15 cellular contexts compared by ENCODE assay signal in genomic region chr18:55879331-55879730, GRCh38.
DNase-seq lines count a peak whose midpoint lies in the region; ATAC-seq and TF ChIP-seq lines count a peak whose summit lies in the region.
"Had no signal": no experiment of that assay in that cellular context is flagged by ENCODE, and none has a peak within 500 bp of the region (broad histone marks: within the 10 kb centered on the region; RNA-seq: fewer than 3 reads in every experiment).

No MANE protein-coding gene starts in this region.

- TF ChIP-seq CTCF in HFFc6 (IDR thresholded peaks at IDR 0.05): no peak
- TF ChIP-seq CTCF in astrocyte of the spinal cord (IDR thresholded peaks at IDR 0.05; ENCODE audit: low read depth, low read length): no peak
- no peak for TF ChIP-seq CTCF in mesothelial cell of epicardium (IDR thresholded peaks at IDR 0.05; ENCODE audit: unreplicated experiment)

- H3K4me3 ChIP-seq in astrocyte of the spinal cord (ENCODE audit: low read depth, low read length): no peak overlapping the region

- POLR2A ChIA-PET in activated CD4-positive, alpha-beta T cell treated with anti-CD3 and anti-CD28 coated beads, Interleukin-2, amount 10 ng/mL, durations not matched to agents 7 days and 5 days (lab: Charles Lee): no interaction called here

- H3K9me3 Mint-ChIP-seq in HFFc6 (no peaks in the 10 kb centered on the region), mesothelial cell of epicardium (no peaks in the 10 kb centered on the region)
- H3K9me3 Mint-ChIP-seq in activated CD4-positive, alpha-beta T cell treated with anti-CD3 and anti-CD28 coated beads, Interleukin-2, amount 10 ng/mL, durations not matched to agents 7 days and 5 days: no peaks in the 10 kb centered on the region

- in situ Hi-C loops in astrocyte of the spinal cord (cut with HindIII; ENCODE audit: low sequenced_read_pairs): no loop called here

- CTCF ChIA-PET in activated CD4-positive, alpha-beta T cell treated with anti-CD3 and anti-CD28 coated beads, Interleukin-2, amount 10 ng/mL, durations not matched to agents 7 days and 5 days (lab: Charles Lee): no interaction called here

- DNase-seq in HFFc6 (peak; percentile 20), astrocyte of the spinal cord (ENCODE audit: low read depth, low spot score) (peak; percentile 29), mesothelial cell of epicardium (ENCODE audit: low spot score in 2 of 2, unreplicated experiment in 2 of 2) (no peak), NCI-H524 (lab: John Stamatoyannopoulos, UW) (no peak)
- no peak for DNase-seq in activated CD4-positive, alpha-beta T cell treated with anti-CD3 and anti-CD28 coated beads, Interleukin-2, amount 10 ng/mL, durations not matched to agents 7 days and 5 days
- DNase-seq: BE2C; CD4-positive, alpha-beta memory T cell; COR-L47; DMS153; DMS79 treated with DMSO at 0.1 percent for 48 hours; GDM1; HCEC 1CT had no signal

- ATAC-seq in GM19328 (IDR thresholded peaks at IDR 0.05; ENCODE audit: unreplicated experiment) (no peak), HG03439 (IDR thresholded peaks at IDR 0.05; ENCODE audit: unreplicated experiment) (no peak)
- ATAC-seq: HepG2 had no signal

- H3K27ac Mint-ChIP-seq in HFFc6 (peak overlapping the region; percentile 41; the same call in 1 of the 2 replicates), mesothelial cell of epicardium (peak overlapping the region; percentile 75)
- H3K27ac Mint-ChIP-seq in activated CD4-positive, alpha-beta T cell treated with anti-CD3 and anti-CD28 coated beads, Interleukin-2, amount 10 ng/mL, durations not matched to agents 7 days and 5 days: no peak overlapping the region
- H3K27ac Mint-ChIP-seq: CD4-positive, alpha-beta memory T cell had no signal

- H3K4me1 Mint-ChIP-seq in HFFc6 (ENCODE audit: low read depth) (peaks cover 30% of the 10 kb centered on the region), mesothelial cell of epicardium (peaks cover 41% of the 10 kb centered on the region)
- no peaks in the 10 kb centered on the region for H3K4me1 Mint-ChIP-seq in activated CD4-positive, alpha-beta T cell treated with anti-CD3 and anti-CD28 coated beads, Interleukin-2, amount 10 ng/mL, durations not matched to agents 7 days and 5 days
- H3K4me1 Mint-ChIP-seq: CD4-positive, alpha-beta memory T cell had no signal

- H3K36me3 Mint-ChIP-seq in HFFc6 (ENCODE audit: low read depth) (no peaks in the 10 kb centered on the region), mesothelial cell of epicardium (no peaks in the 10 kb centered on the region)
- no peaks in the 10 kb centered on the region for H3K36me3 Mint-ChIP-seq in activated CD4-positive, alpha-beta T cell treated with anti-CD3 and anti-CD28 coated beads, Interleukin-2, amount 10 ng/mL, durations not matched to agents 7 days and 5 days (ENCODE audit: low read depth)
- H3K36me3 Mint-ChIP-seq: CD4-positive, alpha-beta memory T cell had no signal

- H3K4me3 Mint-ChIP-seq in HFFc6 (no peak overlapping the region), mesothelial cell of epicardium (no peak overlapping the region)
- H3K4me3 Mint-ChIP-seq in activated CD4-positive, alpha-beta T cell treated with anti-CD3 and anti-CD28 coated beads, Interleukin-2, amount 10 ng/mL, durations not matched to agents 7 days and 5 days: no peak overlapping the region
- H3K4me3 Mint-ChIP-seq: CD4-positive, alpha-beta memory T cell had no signal

- H3K27me3 Mint-ChIP-seq in HFFc6 (ENCODE audit: insufficient read depth) (no peaks in the 10 kb centered on the region; the same call in 1 of the 2 replicates), mesothelial cell of epicardium (ENCODE audit: low read depth) (no peaks in the 10 kb centered on the region)
- no peaks in the 10 kb centered on the region for H3K27me3 Mint-ChIP-seq in activated CD4-positive, alpha-beta T cell treated with anti-CD3 and anti-CD28 coated beads, Interleukin-2, amount 10 ng/mL, durations not matched to agents 7 days and 5 days
- H3K27me3 Mint-ChIP-seq: CD4-positive, alpha-beta memory T cell had no signal

Comparison
In these comparisons a context has a peak if more than half of its experiments do, and no peak if none do; other contexts are left out.
1. DNase-seq: peak in HFFc6 (single experiment) and astrocyte of the spinal cord (single experiment); none in mesothelial cell of epicardium (0 of 2), activated CD4-positive, alpha-beta T cell treated with anti-CD3 and anti-CD28 coated beads, Interleukin-2, amount 10 ng/mL, durations not matched to agents 7 days and 5 days (single experiment) and NCI-H524 (0 of 2).